8 cellular contexts compared by ENCODE assay signal in the genomic region with DNA sequence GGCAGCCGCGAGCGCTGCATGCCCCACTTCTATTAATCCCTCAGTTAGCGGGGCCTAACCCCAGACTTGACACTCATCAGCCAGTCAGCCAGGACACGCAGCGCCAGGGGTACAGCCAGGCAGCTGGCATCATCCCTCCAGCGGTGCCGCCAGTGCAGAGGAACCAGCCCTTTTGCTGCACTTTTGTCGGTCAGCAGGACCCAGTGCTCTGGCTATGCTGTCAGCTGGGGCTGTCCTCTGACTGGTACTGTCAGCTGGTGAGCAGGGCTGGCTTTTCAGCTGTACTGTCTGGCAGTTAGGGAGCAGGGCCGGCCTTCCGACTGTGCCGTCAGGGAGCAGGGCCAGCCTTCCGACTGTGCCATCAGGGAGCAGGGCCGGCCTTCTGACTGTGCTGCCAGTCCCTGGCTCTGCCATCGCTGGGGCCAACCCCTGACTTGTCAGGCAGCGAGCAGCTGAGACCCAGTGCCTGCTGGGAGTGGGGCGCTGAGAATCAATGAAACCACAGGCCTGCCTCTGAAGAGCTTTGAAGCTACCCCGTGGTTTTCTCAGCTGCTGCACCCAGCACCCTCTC.
A peak's percentile ranks its signal among the peaks of the same experiment; 100 is the strongest.
DNase-seq lines count a peak whose midpoint lies in the region; ATAC-seq and TF ChIP-seq lines count a peak whose summit lies in the region.

No MANE protein-coding gene starts in this region.

- no peaks in the 10 kb centered on the region for H3K36me3 ChIP-seq in WERI-Rb-1

- ATAC-seq in T-cell (replicated peaks in 1 of 4) (peak; percentile 92 to 94 (median 92)), HG02678 (IDR thresholded peaks at IDR 0.05; ENCODE audit: unreplicated experiment) (no peak)
- peak; percentile 85 for ATAC-seq in stimulated activated effector memory CD8-positive, alpha-beta T cell treated with anti-CD3 and anti-CD28 coated beads, Interleukin-12 subunit alpha, Interleukin-12 subunit beta, amount 100 ng/mL, for 72 hours

- H3K36me3 Mint-ChIP-seq in T-cell, result no peaks in the 10 kb centered on the region
- H3K36me3 Mint-ChIP-seq in stimulated activated effector memory CD8-positive, alpha-beta T cell treated with anti-CD3 and anti-CD28 coated beads, Interleukin-12 subunit alpha, Interleukin-12 subunit beta, amount 100 ng/mL, for 72 hours, result peaks cover 6% of the 10 kb centered on the region

- H3K27me3 ChIP-seq in WERI-Rb-1 (ENCODE audit: insufficient read depth, low read depth, severe bottlenecking), result no peaks in the 10 kb centered on the region

- H3K9me3 Mint-ChIP-seq in T-cell, result no peaks in the 10 kb centered on the region
- no peaks in the 10 kb centered on the region for H3K9me3 Mint-ChIP-seq in stimulated activated effector memory CD8-positive, alpha-beta T cell treated with anti-CD3 and anti-CD28 coated beads, Interleukin-12 subunit alpha, Interleukin-12 subunit beta, amount 100 ng/mL, for 72 hours

- no peaks in the 10 kb centered on the region for H3K9me3 ChIP-seq in WERI-Rb-1 (ENCODE audit: severe bottlenecking)

- H3K27me3 Mint-ChIP-seq in T-cell, result no peaks in the 10 kb centered on the region

- CTCF ChIA-PET in T-cell (lab: Charles Lee), result interaction anchor here in 1 of 2 donors (1.0 to 1.2 kb wide), 4 partner anchors 8 to 44 kb away, joined by 4 to 8 read pairs (median 4); no protein-coding TSS in a partner anchor

- no peak overlapping the region; the same call in 1 of the 2 replicates for H3K27ac ChIP-seq in WERI-Rb-1

- no peak overlapping the region for H3K4me3 ChIP-seq in WERI-Rb-1 (ENCODE audit: low read depth, low read length)

- H3K27ac Mint-ChIP-seq in T-cell, result peak overlapping the region; percentile 98 to 100
- H3K27ac Mint-ChIP-seq in stimulated activated effector memory CD8-positive, alpha-beta T cell treated with anti-CD3 and anti-CD28 coated beads, Interleukin-12 subunit alpha, Interleukin-12 subunit beta, amount 100 ng/mL, for 72 hours, result peak overlapping the region; percentile 99

- no peak for TF ChIP-seq CTCF in WERI-Rb-1 (IDR thresholded peaks at IDR 0.05; ENCODE audit: low read depth, low read length)

- peak; percentile 79 to 94 (median 87) for DNase-seq in T-cell
- DNase-seq in activated T-helper 9 cell treated with anti-CD3 and anti-CD28 coated beads, Interleukin-2, amount 50 U/mL, for 16 hours (ENCODE audit: low read depth), result peak; percentile 60
- peak; percentile 80 for DNase-seq in medulla oblongata (ENCODE audit: extremely low spot score)
- peak in 1 of 2 donors; percentile 85 for DNase-seq in stimulated activated effector memory CD8-positive, alpha-beta T cell treated with anti-CD3 and anti-CD28 coated beads, Interleukin-12 subunit alpha, Interleukin-12 subunit beta, amount 100 ng/mL, for 72 hours (ENCODE audit: low spot score in 2 of 2)
- DNase-seq in NCI-H446 treated with DMSO at 0.1 percent for 48 hours (lab: John Stamatoyannopoulos, UW), result no peak
- no peak for DNase-seq in NCI-H1105 treated with DMSO at 0.1 percent for 48 hours (lab: John Stamatoyannopoulos, UW)
- no peak for DNase-seq in WERI-Rb-1

- peaks cover 92 to 96% (median 95%) of the 10 kb centered on the region in 3 donors for H3K4me1 Mint-ChIP-seq in T-cell
- H3K4me1 Mint-ChIP-seq in stimulated activated effector memory CD8-positive, alpha-beta T cell treated with anti-CD3 and anti-CD28 coated beads, Interleukin-12 subunit alpha, Interleukin-12 subunit beta, amount 100 ng/mL, for 72 hours, result peaks cover 74% of the 10 kb centered on the region

- POLR2A ChIA-PET in T-cell (lab: Charles Lee), result interaction anchor here (0.6 to 1.2 kb wide), 3 partner anchors 11 to 14 kb away, joined by 3 to 17 read pairs (median 4); no protein-coding TSS in a partner anchor

- peak overlapping the region; percentile 64 to 90 (median 72) for H3K4me3 Mint-ChIP-seq in T-cell
- peak overlapping the region; percentile 85 for H3K4me3 Mint-ChIP-seq in stimulated activated effector memory CD8-positive, alpha-beta T cell treated with anti-CD3 and anti-CD28 coated beads, Interleukin-12 subunit alpha, Interleukin-12 subunit beta, amount 100 ng/mL, for 72 hours

Comparison
In these comparisons a context has a peak if more than half of its experiments do, and no peak if none do; other contexts are left out.
1. DNase-seq: peak in T-cell (34 of 34), activated T-helper 9 cell treated with anti-CD3 and anti-CD28 coated beads, Interleukin-2, amount 50 U/mL, for 16 hours (single experiment) and medulla oblongata (single experiment); none in NCI-H446 treated with DMSO at 0.1 percent for 48 hours (single experiment), NCI-H1105 treated with DMSO at 0.1 percent for 48 hours (single experiment) and WERI-Rb-1 (single experiment).